8 cellular contexts compared by ENCODE assay signal in the genomic region with DNA sequence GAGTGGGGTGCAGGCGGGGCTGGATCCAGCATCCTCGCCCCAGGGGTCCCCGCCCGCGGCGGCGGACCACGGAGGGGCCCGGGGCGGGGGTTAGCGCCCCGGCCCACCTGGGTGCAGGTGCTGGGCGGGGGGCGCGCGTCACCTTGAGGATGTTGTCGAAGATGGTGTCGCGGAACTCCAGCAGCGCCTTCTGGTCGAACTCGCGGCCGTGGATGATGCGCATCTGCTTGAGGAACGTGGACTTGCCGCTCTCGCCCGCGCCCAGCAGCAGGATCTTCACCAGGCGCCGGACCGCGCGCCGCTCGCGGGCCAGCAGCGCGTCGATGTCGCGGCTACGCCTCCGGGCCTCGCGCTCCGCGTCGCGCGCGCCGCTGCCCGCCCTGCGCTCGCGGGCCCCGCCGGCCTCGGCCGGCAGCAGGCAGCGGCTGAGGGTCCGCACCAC. TPM values are rescaled to one million over a fixed set of nuclear protein-coding genes. Genes with fewer than 3 reads are reported as not detected.
DNase-seq lines count a peak whose midpoint lies in the region; ATAC-seq, FAIRE-seq and TF ChIP-seq lines count a peak whose summit lies in the region.

No MANE protein-coding gene starts in this region.

- H3K36me3 Mint-ChIP-seq in CD14-positive monocyte, result peaks cover 26 to 33% of the 10 kb centered on the region in 2 donors

- no peak for TF ChIP-seq POLR2A in Peyer's patch (IDR thresholded peaks at IDR 0.05)
- TF ChIP-seq POLR2A in K562 (conservative IDR thresholded peaks at IDR 0.05), result no peak

- H3K4me3 Mint-ChIP-seq in CD14-positive monocyte, result peak overlapping the region; percentile 76 to 91

- TF ChIP-seq RAD21 in K562 (CRISPR knock-in tag; conservative IDR thresholded peaks at IDR 0.05 in 1 of 2, IDR thresholded peaks at IDR 0.05 in 1 of 2), result no peak

- H3K4me1 ChIP-seq in HAP-1 (peaks cover 10% of the 10 kb centered on the region), Peyer's patch (peaks cover 0 to 19% (median 10%) of the 10 kb centered on the region in 4 donors), K562 (replicated peaks in 1 of 2; ENCODE audit: control insufficient read depth in 2 of 2, insufficient read depth in 2 of 2, low read length in 2 of 2) (peaks cover 9 to 13% of the 10 kb centered on the region in 2 experiments; a peak in 4 of 5 replicates), keratinocyte (ENCODE audit: control insufficient read depth, extremely low read depth, insufficient read depth, low read length) (peaks cover 11% of the 10 kb centered on the region)

- H3K27ac ChIP-seq in Peyer's patch (peak overlapping the region; percentile 54 to 84 (median 68)), K562 (ENCODE audit: extremely low read depth, low read depth, low read length) (no peak overlapping the region; the same call in 2 of the 3 replicates), keratinocyte (ENCODE audit: control insufficient read depth, insufficient read depth, low read length) (peak overlapping the region; percentile 8)

- no peaks in the 10 kb centered on the region for H3K9me3 ChIP-seq in HAP-1
- H3K9me3 ChIP-seq in Peyer's patch, result no peaks in the 10 kb centered on the region
- no peaks in the 10 kb centered on the region for H3K9me3 ChIP-seq in K562 (replicated peaks; ENCODE audit: control insufficient read depth, insufficient read depth, low read depth, low read length)
- H3K9me3 ChIP-seq in keratinocyte (ENCODE audit: control insufficient read depth, low read depth, low read length), result no peaks in the 10 kb centered on the region

- WGBS in K562 (ENCODE audit: insufficient coverage, low coverage, missing lambda C conversion rate), result under 1% methylated on average over 43 of the region's 64 CpGs

- H3K36me3 ChIP-seq in HAP-1 (replicated peaks) (0 out of 2 replicates have a peak, but pooled peaks cover 2% of the 10 kb centered on the region), Peyer's patch (no peaks in the 10 kb centered on the region), K562 (ENCODE audit: control insufficient read depth, insufficient read depth, low read length) (0 out of 3 replicates have a peak, but pooled peaks cover 7% of the 10 kb centered on the region), keratinocyte (ENCODE audit: control insufficient read depth in 2 of 2, extremely low read depth in 1 of 2, insufficient read depth in 2 of 2, low read length in 2 of 2) (peaks cover 2 to 4% of the 10 kb centered on the region in 2 experiments)

- peak overlapping the region; percentile 77 for H3K4me2 ChIP-seq in K562 (ENCODE audit: insufficient read depth, low read length)
- H3K4me2 ChIP-seq in keratinocyte (ENCODE audit: control insufficient read depth, extremely low read depth, insufficient read depth, low read depth, low read length), result peak overlapping the region; percentile 76

- no peaks in the 10 kb centered on the region for H3K27me3 ChIP-seq in HAP-1 (ENCODE audit: low read depth)
- no peaks in the 10 kb centered on the region for H3K27me3 ChIP-seq in Peyer's patch
- no peaks in the 10 kb centered on the region for H3K27me3 ChIP-seq in K562 (ENCODE audit: control insufficient read depth in 2 of 2, insufficient read depth in 2 of 2, low read length in 2 of 2)
- H3K27me3 ChIP-seq in keratinocyte (ENCODE audit: control insufficient read depth, extremely low read depth, insufficient read depth, low read length), result no peaks in the 10 kb centered on the region

- no peak for DNase-seq in CD14-positive monocyte (ENCODE audit: low spot score)
- DNase-seq in HAP-1 (ENCODE audit: low spot score in 2 of 2), result peak in 1 of 2 experiments; percentile 27
- DNase-seq in Peyer's patch, result peak in 2 of 3 donors; percentile 54 to 72
- DNase-seq in K562 (ENCODE audit: extremely low read depth in 1 of 4, low spot score in 3 of 4), result peak in 3 of 4 experiments; percentile 38 to 43 (median 42)
- no peak for DNase-seq in keratinocyte (ENCODE audit: low read depth, low spot score)
- DNase-seq in stimulated activated CD4-positive, alpha-beta T cell treated with anti-CD3 and anti-CD28 coated beads, Interleukin-2, amount 100 ng/mL, for 24 hours, result peak; percentile 26 to 46
- DNase-seq in SKM-1 treated with dmso at 0.1 percent for 144 hours (lab: John Stamatoyannopoulos, UW; ENCODE audit: unreplicated experiment), result no peak

- FAIRE-seq in K562 (lab: Jason Lieb, UNC) (no peak), keratinocyte (lab: Jason Lieb, UNC) (no peak)

- H3K79me2 ChIP-seq in K562 (ENCODE audit: control insufficient read depth, insufficient read depth, low read length) (peaks cover 11% of the 10 kb centered on the region), keratinocyte (ENCODE audit: control insufficient read depth, insufficient read depth, low read length) (peaks cover 47% of the 10 kb centered on the region)

- ATAC-seq in K562 (peak; percentile 4; the same call in 1 of the 3 replicates), HG02840 (IDR thresholded peaks at IDR 0.05; ENCODE audit: low FRiP score, unreplicated experiment) (no peak)

- in situ Hi-C loops in HAP-1 (cut with MboI; ENCODE audit: low sequenced_read_pairs), result no loop called here
- in situ Hi-C loops in K562 (cut with MboI), result no loop called here

- dilution Hi-C loops in keratinocyte (cut with MboI; ENCODE audit: extremely low pct_ligation_motif_present, low sequenced_read_pairs), result no loop called here

- H2AFZ ChIP-seq in K562 (ENCODE audit: low read depth, low read length) (peak overlapping the region; percentile 71), keratinocyte (ENCODE audit: control insufficient read depth, low read length) (peak overlapping the region; percentile 65)

- TF ChIP-seq EP300 in K562 (IDR thresholded peaks at IDR 0.05; ENCODE audit: low read length), result no peak

- H3K9me3 Mint-ChIP-seq in CD14-positive monocyte, result peaks cover 0 to 2% (median 0%) of the 10 kb centered on the region in 7 donors

- peaks cover 51% of the 10 kb centered on the region for H3K4me1 Mint-ChIP-seq in CD14-positive monocyte

- intact Hi-C loops in CD14-positive monocyte (cut with micrococcal nuclease), result loop anchor here (2.0 to 10.0 kb wide), 3 partner anchors 19 to 121 kb away; no protein-coding TSS in a partner anchor
- intact Hi-C loops in K562 (cut with micrococcal nuclease), result loop anchor here (10.0 kb wide), 1 partner anchor 89 kb away; no protein-coding TSS in a partner anchor

- H3K27ac Mint-ChIP-seq in CD14-positive monocyte, result peak overlapping the region in 5 of 7 donors; percentile 30 to 62 (median 45)

- H3K4me3 ChIP-seq in HAP-1 (peak overlapping the region; percentile 49), Peyer's patch (peak overlapping the region; percentile 67 to 94 (median 76)), K562 (peak overlapping the region; percentile 50), keratinocyte (ENCODE audit: control insufficient read depth in 2 of 3, extremely low read depth in 1 of 3, insufficient read depth in 2 of 3, low read depth in 1 of 3, low read length in 3 of 3) (peak overlapping the region; percentile 58 to 68 (median 66))

- H3K9me1 ChIP-seq in K562 (ENCODE audit: control insufficient read depth, insufficient read depth, low read length) (no peaks in the 10 kb centered on the region), keratinocyte (ENCODE audit: control insufficient read depth, extremely low read depth, insufficient read depth, low read length) (no peaks in the 10 kb centered on the region)

- CTCF ChIA-PET in K562 (lab: Yijun Ruan, JAX; ENCODE audit: low intra/inter-chr PET ratio), result no interaction called here

- H4K20me1 ChIP-seq in K562 (replicated peaks; ENCODE audit: control insufficient read depth, insufficient read depth, low read length), result no peaks in the 10 kb centered on the region
- H4K20me1 ChIP-seq in keratinocyte (ENCODE audit: control insufficient read depth, extremely low read depth, insufficient read depth, low read length), result peaks cover 2% of the 10 kb centered on the region

- BruUV-seq in K562 (replicated peaks; lab: Mats Ljungman, UMichigan), result no TSS peak

- TF ChIP-seq CTCF in CD14-positive monocyte (IDR thresholded peaks at IDR 0.05) (no peak), Peyer's patch (IDR thresholded peaks at IDR 0.05) (no peak), K562 (IDR thresholded peaks at IDR 0.05 in 2 of 3, conservative IDR thresholded peaks at IDR 0.05 in 1 of 3; ENCODE audit: insufficient read depth in 2 of 3, low read depth in 1 of 3, low read length in 3 of 3) (no peak), keratinocyte (optimal IDR thresholded peaks at IDR 0.05 in 1 of 3, IDR thresholded peaks at IDR 0.05 in 1 of 3, conservative IDR thresholded peaks at IDR 0.05 in 1 of 3; ENCODE audit: extremely low read depth in 1 of 3, insufficient read depth in 2 of 3, low read length in 3 of 3) (peak in 1 of 3 experiments; percentile 10)

- peaks cover 4 to 9% (median 6%) of the 10 kb centered on the region in 3 donors for H3K27me3 Mint-ChIP-seq in CD14-positive monocyte (ENCODE audit: low read depth in 3 of 3)

- H3K9ac ChIP-seq in K562 (ENCODE audit: insufficient read depth in 1 of 2, low read depth in 2 of 2, low read length in 2 of 2) (peak overlapping the region; percentile 50 to 96; a peak in 3 of 4 replicates), keratinocyte (ENCODE audit: control insufficient read depth, extremely low read depth, insufficient read depth, low read length) (peak overlapping the region; percentile 74)

- POLR2A ChIA-PET in K562 (lab: Yijun Ruan, JAX), result interaction anchor here (0.7 kb wide), 1 partner anchor 83 kb away, joined by 5 read pairs; no protein-coding TSS in a partner anchor

RNA-seq across cellular contexts. Expression of a gene that starts 0.4 kb away (rescaled TPM):
- polyA plus RNA-seq in CD14-positive monocyte (10 to 100 TPM in 1 of 2 donors, 1 to 10 TPM in 1; 3.4 to 10.6 TPM), K562 (2011; rRNA removed) (32.7 and 34.2 TPM in 2 replicates), K562 (2014; fragmentation: Illumina TruSeq; extraction: Trizol) (19.4 and 20.7 TPM in 2 replicates), K562 (2014; fragmentation: Nextera tagmentation; extraction: Ambion mirVana) (1 to 10 TPM in 1 of 2 experiments, under 1 TPM in 1; 0.65 to 2.2 TPM), K562 (2014; rRNA removed) (16.4 and 18.3 TPM in 2 replicates), keratinocyte (35.5 to 67.5 TPM (median 42.1 TPM) in 3 replicates)
- total RNA-seq in Peyer's patch (10 to 100 TPM; 11.0 to 68.5 (median 20.4) TPM), K562 (2014; rRNA removed) (3.6 and 6.3 TPM in 2 replicates), K562 (2014; rRNA removed; fragmentation: Illumina TruSeq; extraction: Trizol) (6.6 and 8.4 TPM in 2 replicates), K562 (2015; rRNA removed; fragmentation: Illumina TruSeq; extraction: Trizol) (9.2 and 9.6 TPM in 2 replicates), K562 (2021) (24.5 and 25.0 TPM in 2 replicates)
- total RNA-seq in K562 (2011; cell fraction: chromatin; rRNA removed; ENCODE audit: low replicate concordance), result 34.3 and 48.1 TPM in 2 replicates
- 27.5 and 29.5 TPM in 2 replicates for total RNA-seq in K562 (2011; cell fraction: nucleolus; rRNA removed)
- total RNA-seq in K562 (2011; cell fraction: nucleoplasm; rRNA removed), result 23.2 and 24.7 TPM in 2 replicates
- polyA plus RNA-seq in K562 (2011; cell fraction: cytosol; rRNA removed), result 30.5 and 36.3 TPM in 2 replicates
- 18.5 and 19.3 TPM in 2 replicates for polyA plus RNA-seq in K562 (2011; cell fraction: nucleus; rRNA removed)
- 18.1 and 31.2 TPM in 2 replicates for polyA plus RNA-seq in K562 (2012)
- 30.0 and 50.8 TPM in 2 replicates for polyA minus RNA-seq in K562 (2011; rRNA and poly(A)+ RNA removed)
- 22.2 and 27.2 TPM in 2 replicates for polyA minus RNA-seq in K562 (2011; cell fraction: cytosol; rRNA and poly(A)+ RNA removed)
- 6.3 and 10.7 TPM in 2 replicates for polyA minus RNA-seq in K562 (2011; cell fraction: nucleus; rRNA and poly(A)+ RNA removed)
- polyA plus RNA-seq in keratinocyte (2011; ENCODE audit: low read depth), result 3.5 TPM
- 52.4 and 61.2 TPM in 2 replicates for polyA plus RNA-seq in keratinocyte (2011; cell fraction: cytosol; rRNA removed)
- polyA plus RNA-seq in keratinocyte (2011; cell fraction: nucleus; rRNA removed), result 30.6 and 47.8 TPM in 2 replicates
- polyA plus RNA-seq in keratinocyte (2012; ENCODE audit: low replicate concordance), result 12.7 and 39.9 TPM in 2 replicates
- 55.6 to 84.6 TPM (median 76.0 TPM) in 3 replicates for polyA minus RNA-seq in keratinocyte
- 50.1 TPM for polyA minus RNA-seq in keratinocyte (2011; cell fraction: cytosol; rRNA and poly(A)+ RNA removed)
- polyA minus RNA-seq in keratinocyte (2011; cell fraction: nucleus; rRNA and poly(A)+ RNA removed), result 29.0 and 40.4 TPM in 2 replicates

Comparison
In these comparisons a context has a peak if more than half of its experiments do, and no peak if none do; other contexts are left out.
1. DNase-seq: peak in Peyer's patch (2 of 3), K562 (3 of 4) and stimulated activated CD4-positive, alpha-beta T cell treated with anti-CD3 and anti-CD28 coated beads, Interleukin-2, amount 100 ng/mL, for 24 hours (2 of 2); none in CD14-positive monocyte (single experiment), keratinocyte (single experiment) and SKM-1 treated with dmso at 0.1 percent for 144 hours (single experiment).
2. Peak in every context shown above with its lines, with median percentiles within 50 percentile points of each other: H3K4me3 ChIP-seq.